13 cellular contexts compared by ENCODE assay signal in the genomic region with DNA sequence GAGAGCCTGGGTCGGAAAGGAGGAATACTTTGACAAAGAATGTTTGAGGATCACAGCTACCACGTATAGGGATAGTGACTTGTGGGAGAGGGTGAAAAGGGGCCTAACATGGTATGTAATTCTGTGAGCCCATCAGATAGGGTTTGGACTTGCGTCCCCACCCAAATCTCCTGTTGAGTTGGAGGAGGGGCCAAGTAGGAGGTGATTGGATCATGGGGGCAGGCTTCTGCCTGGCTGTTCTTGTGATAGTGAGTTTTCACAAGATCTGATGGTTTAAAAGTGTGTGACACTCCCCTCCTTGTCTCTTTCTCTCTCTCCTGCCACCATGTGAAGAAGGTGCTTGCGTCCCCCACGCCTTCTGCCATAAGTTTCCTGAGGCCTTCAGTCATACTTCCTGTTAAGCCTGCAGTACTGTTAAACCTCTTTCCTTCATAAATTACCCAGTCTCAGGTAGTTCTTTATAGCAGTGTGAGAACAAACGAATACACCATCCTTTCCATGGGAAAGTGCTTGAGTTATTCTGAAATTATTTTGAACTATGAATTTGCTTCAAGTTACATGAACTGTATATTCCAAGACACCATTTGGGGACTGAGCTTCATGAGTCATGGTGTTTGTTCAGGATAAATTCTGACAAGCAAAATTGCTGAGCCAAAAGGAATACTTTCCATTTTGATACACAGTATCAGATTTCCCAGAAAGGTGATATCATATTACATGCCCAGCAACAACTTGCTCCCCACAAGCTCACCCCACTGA.
DNase-seq lines count a peak whose midpoint lies in the region; ATAC-seq and TF ChIP-seq lines count a peak whose summit lies in the region.
"Had no signal": no experiment of that assay in that cellular context is flagged by ENCODE, and none has a peak within 500 bp of the region (broad histone marks: within the 10 kb centered on the region; RNA-seq: fewer than 3 reads in every experiment).

No MANE protein-coding gene starts in this region.

- no peaks in the 10 kb centered on the region for H3K36me3 ChIP-seq in adipocyte (ENCODE audit: control insufficient read depth, insufficient read depth, low read length, severe bottlenecking)
- H3K36me3 ChIP-seq in thyroid gland, result no peaks in the 10 kb centered on the region

- no peak for TF ChIP-seq POLR2A in thyroid gland (IDR thresholded peaks at IDR 0.05)

- intact Hi-C loops in left colon (cut with DNase I, micrococcal nuclease), result no loop called here
- intact Hi-C loops in thyroid gland (cut with DNase I), result no loop called here

- H3K4me3 ChIP-seq in adipocyte (ENCODE audit: low read length) (no peak overlapping the region), thyroid gland (replicated peaks in 1 of 3) (no peak overlapping the region)
- H3K4me3 ChIP-seq: testis had no signal

- H3K27ac ChIP-seq in thyroid gland, result no peak overlapping the region
- H3K27ac ChIP-seq: testis, VCaP had no signal

- no peak for TF ChIP-seq CTCF in thyroid gland (IDR thresholded peaks at IDR 0.05)

- H3K9ac ChIP-seq in adipocyte (ENCODE audit: low read length), result peak overlapping the region; percentile 16

- peak; percentile 10 for DNase-seq in COR-L47 (lab: John Stamatoyannopoulos, UW)
- peak; percentile 31 for DNase-seq in HPDE6-E6E7 (ENCODE audit: extremely low spot score)
- peak; percentile 69 for DNase-seq in adipocyte (ENCODE audit: low read depth)
- DNase-seq in left colon, result no peak
- no peak for DNase-seq in NOMO-1 treated with dmso at 0.1 percent for 144 hours (lab: John Stamatoyannopoulos, UW; ENCODE audit: unreplicated experiment)
- no peak for DNase-seq in iPS-NIHi11 (ENCODE audit: low spot score)
- no peak for DNase-seq in thyroid gland
- DNase-seq: activated naive CD4-positive, alpha-beta T cell treated with anti-CD3 and anti-CD28 coated beads for 36 hours; glutamatergic neuron; stimulated activated CD4-positive, alpha-beta T cell treated with anti-CD3 and anti-CD28 coated beads, Interleukin-4, amount 100 ng/mL, for 1 hour; testis had no signal

- peaks cover 20% of the 10 kb centered on the region for H3K4me1 ChIP-seq in adipocyte (ENCODE audit: control insufficient read depth, insufficient read depth, low read length)
- H3K4me1 ChIP-seq in thyroid gland, result peaks cover 0 to 4% of the 10 kb centered on the region in 2 donors
- H3K4me1 ChIP-seq: testis had no signal

- H3K9me3 ChIP-seq in adipocyte (ENCODE audit: control insufficient read depth, low read length) (no peaks in the 10 kb centered on the region), thyroid gland (no peaks in the 10 kb centered on the region)
- H3K9me3 ChIP-seq: testis had no signal

- WGBS in thyroid gland, 2 donors, result 90 to 92% methylated on average over 6 of the region's 6 CpGs

- no peaks in the 10 kb centered on the region for H3K27me3 ChIP-seq in adipocyte (replicated peaks; ENCODE audit: control insufficient read depth, insufficient read depth, low read length)
- H3K27me3 ChIP-seq in thyroid gland, result no peaks in the 10 kb centered on the region
- H3K27me3 ChIP-seq: testis had no signal

- ATAC-seq in left colon (peak; percentile 48), HG03565 (IDR thresholded peaks at IDR 0.05; ENCODE audit: unreplicated experiment) (no peak)

Comparison
In these comparisons a context has a peak if more than half of its experiments do, and no peak if none do; other contexts are left out.
1. DNase-seq: peak in COR-L47 (single experiment), HPDE6-E6E7 (single experiment) and adipocyte (single experiment); none in left colon (0 of 2), NOMO-1 treated with dmso at 0.1 percent for 144 hours (single experiment), iPS-NIHi11 (single experiment) and thyroid gland (0 of 2).